In the genomic region with DNA sequence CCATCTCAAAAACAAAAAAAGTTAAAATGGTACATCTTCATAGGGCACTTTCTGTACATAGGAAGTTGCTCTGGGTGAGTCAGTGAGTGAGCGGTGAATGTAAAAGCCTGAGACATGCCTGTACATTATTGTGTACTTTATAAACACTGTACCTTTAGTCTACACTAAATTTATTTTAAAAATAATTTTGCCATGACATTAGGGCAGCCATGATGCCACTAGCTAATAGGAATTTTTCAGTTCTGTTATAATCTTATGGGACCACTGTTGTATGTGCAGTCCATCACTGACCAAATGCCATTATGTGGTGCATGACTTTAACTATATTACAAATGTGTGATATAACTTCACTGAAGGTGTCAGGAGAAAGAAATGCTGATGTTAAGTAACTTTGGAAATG, we compare ENCODE assay signal across 25 cellular contexts. TPM values are rescaled to one million over a fixed set of nuclear protein-coding genes. Genes with fewer than 3 reads are reported as not detected.
"Had no signal": no experiment of that assay in that cellular context is flagged by ENCODE, and none has a peak within 500 bp of the region (broad histone marks: within the 10 kb centered on the region; RNA-seq: fewer than 3 reads in every experiment).

No MANE protein-coding gene starts in this region.

- H3K9me3 Mint-ChIP-seq: activated CD4-positive, alpha-beta T cell treated with anti-CD3 and anti-CD28 coated beads, Interleukin-2, amount 10 ng/mL, durations not matched to agents 7 days and 5 days; activated naive CD8-positive, alpha-beta T cell treated with anti-CD3 and anti-CD28 coated beads, Interleukin-2, amount 10 ng/mL, durations not matched to agents 7 days and 5 days; activated T-cell treated with anti-CD3 and anti-CD28 coated beads, Interleukin-2, amount 50 U/mL, for 24 hours; activated T-helper 2 cell treated with anti-CD3 and anti-CD28 coated beads, Interferon-gamma antibody, Interleukin-2, Interleukin-4, amounts not matched to agents 10 μg/mL and 5 μg/mL and 100 μg/mL, durations not matched to agents 14 hours and 24 hours and 36 hours; nephron had no signal

- H3K27ac Mint-ChIP-seq: activated CD4-positive, alpha-beta T cell treated with anti-CD3 and anti-CD28 coated beads, Interleukin-2, amount 10 ng/mL, durations not matched to agents 7 days and 5 days; activated CD8-positive, alpha-beta T cell treated with anti-CD3 and anti-CD28 coated beads, Interleukin-2, amount 10 ng/mL, durations not matched to agents 7 days and 5 days; activated naive CD8-positive, alpha-beta T cell treated with anti-CD3 and anti-CD28 coated beads, Interleukin-2, amount 10 ng/mL, durations not matched to agents 7 days and 5 days; activated T-cell treated with anti-CD3 and anti-CD28 coated beads, Interleukin-2, amount 50 U/mL, for 24 hours; activated T-helper 2 cell treated with anti-CD3 and anti-CD28 coated beads, Interferon-gamma antibody, Interleukin-2, Interleukin-4, amounts not matched to agents 10 μg/mL and 5 μg/mL and 100 μg/mL, durations not matched to agents 14 hours and 24 hours and 36 hours; nephron had no signal

- DNase-seq: activated CD4-positive, alpha-beta T cell treated with anti-CD3 and anti-CD28 coated beads, Interleukin-2, amount 10 ng/mL, durations not matched to agents 7 days and 5 days; activated CD8-positive, alpha-beta T cell treated with anti-CD3 and anti-CD28 coated beads, Interleukin-2, amount 10 ng/mL, durations not matched to agents 7 days and 5 days; activated naive CD4-positive, alpha-beta T cell treated with Interleukin-2 at 50 U/mL for 16 hours; activated naive CD8-positive, alpha-beta T cell treated with anti-CD3 and anti-CD28 coated beads, Interleukin-2, amount 10 ng/mL, durations not matched to agents 7 days and 5 days; activated T-cell treated with anti-CD3 and anti-CD28 coated beads, Interleukin-2, amount 50 U/mL, for 24 hours; amygdala; central memory CD4-positive, alpha-beta T cell; colonic mucosa; esophagus squamous epithelium; left colon; midbrain; posterior cingulate gyrus; stimulated activated CD4-positive, alpha-beta T cell treated with anti-CD3 and anti-CD28 coated beads, Interleukin-12 subunit alpha, Interleukin-12 subunit beta, amount 100 ng/mL, for 4 hours; stimulated activated CD4-positive, alpha-beta T cell treated with anti-CD3 and anti-CD28 coated beads, Interleukin-1b, Interleukin-23, amount 100 ng/mL, for 48 hours; stimulated activated CD8-positive, alpha-beta memory T cell treated with anti-CD3 and anti-CD28 coated beads, Interleukin-4, amount 100 ng/mL, for 48 hours; stimulated activated naive CD4-positive, alpha-beta T cell; T1000; upper lobe of right lung had no signal

- H3K9me3 ChIP-seq: colonic mucosa, esophagus squamous epithelium, upper lobe of right lung had no signal

- H3K4me3 Mint-ChIP-seq: activated CD4-positive, alpha-beta T cell treated with anti-CD3 and anti-CD28 coated beads, Interleukin-2, amount 10 ng/mL, durations not matched to agents 7 days and 5 days; activated CD8-positive, alpha-beta T cell treated with anti-CD3 and anti-CD28 coated beads, Interleukin-2, amount 10 ng/mL, durations not matched to agents 7 days and 5 days; activated naive CD8-positive, alpha-beta T cell treated with anti-CD3 and anti-CD28 coated beads, Interleukin-2, amount 10 ng/mL, durations not matched to agents 7 days and 5 days; activated T-cell treated with anti-CD3 and anti-CD28 coated beads, Interleukin-2, amount 50 U/mL, for 24 hours; nephron had no signal

- FAIRE-seq: endometrium, islet of Langerhans had no signal

- H3K4me1 ChIP-seq: colonic mucosa had no signal

- H3K36me3 Mint-ChIP-seq: activated naive CD8-positive, alpha-beta T cell treated with anti-CD3 and anti-CD28 coated beads, Interleukin-2, amount 10 ng/mL, durations not matched to agents 7 days and 5 days had no signal

- ATAC-seq: activated CD8-positive, alpha-beta T cell treated with anti-CD3 and anti-CD28 coated beads, Interleukin-2, amount 10 ng/mL, durations not matched to agents 7 days and 5 days; upper lobe of right lung had no signal

- H3K4me3 ChIP-seq: colonic mucosa, esophagus squamous epithelium, lung, upper lobe of right lung had no signal

- H3K27ac ChIP-seq: colonic mucosa, esophagus squamous epithelium, upper lobe of right lung had no signal

- H3K36me3 ChIP-seq: colonic mucosa, esophagus squamous epithelium, upper lobe of right lung had no signal

- H3K27me3 ChIP-seq: colonic mucosa, esophagus squamous epithelium, upper lobe of right lung had no signal

- H3K27me3 Mint-ChIP-seq: activated CD4-positive, alpha-beta T cell treated with anti-CD3 and anti-CD28 coated beads, Interleukin-2, amount 10 ng/mL, durations not matched to agents 7 days and 5 days had no signal

RNA-seq across cellular contexts. Expression of gene TXNDC2, which starts 11.0 kb away (rescaled TPM):
- total RNA-seq: activated CD4-positive, alpha-beta T cell treated with anti-CD3 and anti-CD28 coated beads, Interleukin-2, amount 10 ng/mL, durations not matched to agents 7 days and 5 days; activated CD8-positive, alpha-beta T cell treated with anti-CD3 and anti-CD28 coated beads, Interleukin-2, amount 10 ng/mL, durations not matched to agents 7 days and 5 days; activated naive CD8-positive, alpha-beta T cell treated with anti-CD3 and anti-CD28 coated beads, Interleukin-2, amount 10 ng/mL, durations not matched to agents 7 days and 5 days; colonic mucosa; glomerular endothelial cell; left colon; renal cortical epithelial cell had no signal
